ENCODE assay signal across 30 cellular contexts in the genomic region with DNA sequence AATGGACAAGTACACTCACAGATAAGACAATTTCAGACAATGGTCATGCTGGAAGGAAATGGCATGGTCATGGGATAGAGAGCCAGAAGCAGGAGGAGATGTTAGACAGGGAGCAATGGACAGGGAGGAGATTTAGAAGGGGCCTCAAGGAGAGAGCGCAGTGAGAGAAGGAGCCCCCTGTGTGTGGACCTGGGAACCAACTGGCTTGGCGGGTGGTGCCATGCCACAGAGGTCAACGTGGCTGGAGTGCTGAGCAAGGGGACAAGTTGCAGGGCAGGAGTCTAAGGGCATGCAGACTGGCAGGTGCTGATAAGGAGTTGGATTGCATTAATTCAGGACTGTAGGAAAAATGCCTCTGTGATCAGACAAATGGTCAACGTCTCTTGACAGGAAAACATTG.
"Had no signal": no experiment of that assay in that cellular context is flagged by ENCODE, and none has a peak within 500 bp of the region (broad histone marks: within the 10 kb centered on the region; RNA-seq: fewer than 3 reads in every experiment).

No MANE protein-coding gene starts in this region.

- H3K9me3 Mint-ChIP-seq: activated CD4-positive, alpha-beta memory T cell treated with anti-CD3 and anti-CD28 coated beads for 36 hours; activated CD4-positive, alpha-beta T cell treated with anti-CD3 and anti-CD28 coated beads, Interleukin-2, amount 10 ng/mL, durations not matched to agents 24 days and 14 days; activated naive CD4-positive, alpha-beta T cell treated with anti-CD3 and anti-CD28 coated beads, Interleukin-2, amount 10 ng/mL, durations not matched to agents 7 days and 5 days; activated naive CD4-positive, alpha-beta T cell treated with anti-CD3 and anti-CD28 coated beads, Interleukin-2, amount 50 U/mL, for 72 hours; activated naive CD8-positive, alpha-beta T cell treated with anti-CD3 and anti-CD28 coated beads, Interleukin-2, amount 10 ng/mL, durations not matched to agents 7 days and 5 days; activated T-cell treated with anti-CD3 and anti-CD28 coated beads, Interleukin-2, amount 50 U/mL, for 4 hours; activated T-helper 17 cell treated with anti-CD3 and anti-CD28 coated beads, Interleukin-2, amount 50 U/mL, for 72 hours; central memory CD8-positive, alpha-beta T cell; endodermal cell had no signal

- H3K36me3 Mint-ChIP-seq: activated CD4-positive, alpha-beta memory T cell treated with anti-CD3 and anti-CD28 coated beads for 36 hours; activated naive CD4-positive, alpha-beta T cell treated with anti-CD3 and anti-CD28 coated beads, Interleukin-2, amount 10 ng/mL, durations not matched to agents 7 days and 5 days; activated naive CD4-positive, alpha-beta T cell treated with anti-CD3 and anti-CD28 coated beads, Interleukin-2, amount 50 U/mL, for 72 hours; activated naive CD8-positive, alpha-beta T cell treated with anti-CD3 and anti-CD28 coated beads, Interleukin-2, amount 10 ng/mL, durations not matched to agents 7 days and 5 days; brain had no signal

- ATAC-seq: activated CD4-positive, alpha-beta T cell treated with anti-CD3 and anti-CD28 coated beads for 36 hours; activated naive CD4-positive, alpha-beta T cell treated with anti-CD3 and anti-CD28 coated beads, Interleukin-2, amount 50 U/mL, for 72 hours; activated T-cell treated with anti-CD3 and anti-CD28 coated beads, Interleukin-2, amount 50 U/mL, for 4 hours; activated T-helper 17 cell treated with anti-CD3 and anti-CD28 coated beads, Interleukin-2, amount 50 U/mL, for 72 hours; foreskin keratinocyte; gastrocnemius medialis; heart right ventricle had no signal

- H3K36me3 ChIP-seq: ascending aorta, breast epithelium, cardiac muscle cell, esophagus muscularis mucosa, gastrocnemius medialis, heart right ventricle had no signal

- H3K27me3 Mint-ChIP-seq: dendritic cell treated with granulocyte-macrophage colony-stimulating factor and Interleukin-4, amounts not matched to agents 40 ng/mL and 50 ng/mL, for 4 days had no signal

- H3K4me3 ChIP-seq: ascending aorta, breast epithelium, cardiac muscle cell, coronary artery, dorsolateral prefrontal cortex, esophagus muscularis mucosa, gastrocnemius medialis, heart right ventricle had no signal

- H3K27ac ChIP-seq: ascending aorta, breast epithelium, cardiac muscle cell, coronary artery, dorsolateral prefrontal cortex, esophagus muscularis mucosa, foreskin keratinocyte, gastrocnemius medialis, heart right ventricle had no signal

- H3K9me3 ChIP-seq: ascending aorta, breast epithelium, esophagus muscularis mucosa, gastrocnemius medialis had no signal

- H3K27ac Mint-ChIP-seq: activated CD4-positive, alpha-beta memory T cell treated with anti-CD3 and anti-CD28 coated beads for 36 hours; activated CD4-positive, alpha-beta T cell treated with anti-CD3 and anti-CD28 coated beads for 36 hours; activated CD4-positive, alpha-beta T cell treated with anti-CD3 and anti-CD28 coated beads, Interleukin-2, amount 10 ng/mL, durations not matched to agents 24 days and 14 days; activated naive CD4-positive, alpha-beta T cell treated with anti-CD3 and anti-CD28 coated beads, Interleukin-2, amount 10 ng/mL, durations not matched to agents 7 days and 5 days; activated naive CD4-positive, alpha-beta T cell treated with anti-CD3 and anti-CD28 coated beads, Interleukin-2, amount 50 U/mL, for 72 hours; activated naive CD8-positive, alpha-beta T cell treated with anti-CD3 and anti-CD28 coated beads, Interleukin-2, amount 10 ng/mL, durations not matched to agents 7 days and 5 days; activated T-helper 17 cell treated with anti-CD3 and anti-CD28 coated beads, Interleukin-2, amount 50 U/mL, for 72 hours; brain; dendritic cell treated with granulocyte-macrophage colony-stimulating factor and Interleukin-4, amounts not matched to agents 40 ng/mL and 50 ng/mL, for 4 days; endodermal cell had no signal

- H3K4me1 ChIP-seq: ascending aorta, breast epithelium, foreskin keratinocyte, gastrocnemius medialis, heart right ventricle had no signal

- DNase-seq: activated CD4-positive, alpha-beta memory T cell treated with anti-CD3 and anti-CD28 coated beads for 36 hours; activated CD4-positive, alpha-beta T cell treated with anti-CD3 and anti-CD28 coated beads for 36 hours; activated CD4-positive, alpha-beta T cell treated with anti-CD3 and anti-CD28 coated beads, Interleukin-2, amount 10 ng/mL, durations not matched to agents 24 days and 14 days; activated CD4-positive, CD25-positive, alpha-beta regulatory T cell; activated CD4-positive, CD25-positive, alpha-beta regulatory T cell treated with anti-CD3 and anti-CD28 coated beads, Interleukin-2, amount 50 U/mL, for 72 hours; activated CD8-positive, alpha-beta memory T cell treated with anti-CD3 and anti-CD28 coated beads, Interleukin-2, amount 50 U/mL, for 48 hours; activated gamma-delta T cell; activated naive CD4-positive, alpha-beta T cell; activated naive CD4-positive, alpha-beta T cell treated with anti-CD3 and anti-CD28 coated beads, Interleukin-2, amount 10 ng/mL, durations not matched to agents 7 days and 5 days; activated naive CD8-positive, alpha-beta T cell treated with anti-CD3 and anti-CD28 coated beads, Interleukin-2, amount 10 ng/mL, durations not matched to agents 7 days and 5 days; activated T-cell treated with anti-CD3 and anti-CD28 coated beads for 4 hours; activated T-cell treated with anti-CD3 and anti-CD28 coated beads, Interleukin-2, amount 50 U/mL, for 4 hours; effector memory CD4-positive, alpha-beta T cell; endodermal cell; erythroblast; foreskin keratinocyte; gastrocnemius medialis; heart right ventricle; T-helper 2 cell had no signal

- H3K27me3 ChIP-seq: ascending aorta, foreskin keratinocyte had no signal

- H3K4me3 Mint-ChIP-seq: activated CD4-positive, alpha-beta memory T cell treated with anti-CD3 and anti-CD28 coated beads for 36 hours; activated CD4-positive, alpha-beta T cell treated with anti-CD3 and anti-CD28 coated beads for 36 hours; activated CD4-positive, alpha-beta T cell treated with anti-CD3 and anti-CD28 coated beads, Interleukin-2, amount 10 ng/mL, durations not matched to agents 24 days and 14 days; activated naive CD4-positive, alpha-beta T cell treated with anti-CD3 and anti-CD28 coated beads, Interleukin-2, amount 10 ng/mL, durations not matched to agents 7 days and 5 days; activated naive CD8-positive, alpha-beta T cell treated with anti-CD3 and anti-CD28 coated beads, Interleukin-2, amount 10 ng/mL, durations not matched to agents 7 days and 5 days; activated T-cell treated with anti-CD3 and anti-CD28 coated beads, Interleukin-2, amount 50 U/mL, for 4 hours; activated T-helper 17 cell treated with anti-CD3 and anti-CD28 coated beads, Interleukin-2, amount 50 U/mL, for 72 hours; brain; central memory CD8-positive, alpha-beta T cell; dendritic cell treated with granulocyte-macrophage colony-stimulating factor and Interleukin-4, amounts not matched to agents 40 ng/mL and 50 ng/mL, for 4 days; endodermal cell had no signal

- H3K4me1 Mint-ChIP-seq: activated CD4-positive, alpha-beta T cell treated with anti-CD3 and anti-CD28 coated beads for 36 hours; activated CD4-positive, alpha-beta T cell treated with anti-CD3 and anti-CD28 coated beads, Interleukin-2, amount 10 ng/mL, durations not matched to agents 24 days and 14 days; activated naive CD4-positive, alpha-beta T cell treated with anti-CD3 and anti-CD28 coated beads, Interleukin-2, amount 10 ng/mL, durations not matched to agents 7 days and 5 days; activated naive CD8-positive, alpha-beta T cell treated with anti-CD3 and anti-CD28 coated beads, Interleukin-2, amount 10 ng/mL, durations not matched to agents 7 days and 5 days; activated T-helper 17 cell treated with anti-CD3 and anti-CD28 coated beads, Interleukin-2, amount 50 U/mL, for 72 hours had no signal
